In genomic region chr12:130104596-130105253, GRCh38 we compare ENCODE assay signal across 16 cellular contexts. TPM values are rescaled to one million over a fixed set of nuclear protein-coding genes. Genes with fewer than 3 reads are reported as not detected.
DNase-seq lines count a peak whose midpoint lies in the region; ATAC-seq and TF ChIP-seq lines count a peak whose summit lies in the region.
"Had no signal": no experiment of that assay in that cellular context is flagged by ENCODE, and none has a peak within 500 bp of the region (broad histone marks: within the 10 kb centered on the region; RNA-seq: fewer than 3 reads in every experiment).

No MANE protein-coding gene starts in this region.

- H3K4me1 ChIP-seq in foreskin keratinocyte = no peaks in the 10 kb centered on the region
- peaks cover 12% of the 10 kb centered on the region for H3K4me1 ChIP-seq in neuron (ENCODE audit: insufficient read depth, low read length)
- H3K4me1 ChIP-seq in gastroesophageal sphincter = peaks cover 0 to 11% (median 0%) of the 10 kb centered on the region in 3 donors

- no peak for TF ChIP-seq CTCF in foreskin keratinocyte (conservative IDR thresholded peaks at IDR 0.05)
- no peak for TF ChIP-seq CTCF in gastroesophageal sphincter (IDR thresholded peaks at IDR 0.05)

- no peak for TF ChIP-seq EP300 in gastroesophageal sphincter (IDR thresholded peaks at IDR 0.05)

- TF ChIP-seq POLR2A in gastroesophageal sphincter (IDR thresholded peaks at IDR 0.05) = no peak

- H2AFZ ChIP-seq in neuron (ENCODE audit: low read depth, low read length) = peak overlapping the region; percentile 33

- H3K27ac ChIP-seq in foreskin keratinocyte (no peak overlapping the region), gastroesophageal sphincter (no peak overlapping the region)
- H3K27ac ChIP-seq: coronary artery had no signal

- no peaks in the 10 kb centered on the region for H3K36me3 ChIP-seq in H7 (replicated peaks; ENCODE audit: control insufficient read depth, insufficient read depth, low read length)
- H3K36me3 ChIP-seq in neuron (ENCODE audit: insufficient read depth, low read length) = no peaks in the 10 kb centered on the region
- no peaks in the 10 kb centered on the region for H3K36me3 ChIP-seq in gastroesophageal sphincter

- H3K27me3 ChIP-seq in H7 (ENCODE audit: control insufficient read depth, insufficient read depth, low read length) (peaks cover 10% of the 10 kb centered on the region), foreskin keratinocyte (no peaks in the 10 kb centered on the region), neuron (ENCODE audit: insufficient read depth, low read length) (peaks cover 4% of the 10 kb centered on the region), gastroesophageal sphincter (peaks cover 86% of the 10 kb centered on the region)

- H3K4me3 ChIP-seq in H7 (ENCODE audit: insufficient read depth, low read depth, low read length) (no peak overlapping the region), neuron (ENCODE audit: low read length) (no peak overlapping the region), gastroesophageal sphincter (peak overlapping the region in 1 of 2 donors; percentile 11)
- H3K4me3 ChIP-seq: coronary artery had no signal

- ATAC-seq in foreskin keratinocyte (peak; percentile 41), gastroesophageal sphincter (no peak)
- ATAC-seq: stimulated activated memory B cell treated with anti-CD40 and anti-IgM and Interleukin-4, amounts not matched to agents 10 μg/mL and 1 μg/mL and 100 μg/mL, for 72 hours had no signal

- WGBS in gastroesophageal sphincter (ENCODE audit: low coverage in 1 of 2), 2 donors = 1 to 4% methylated on average over 9 to 12 of the region's 16 CpGs

- peak; percentile 15 for DNase-seq in COLO668 (lab: John Stamatoyannopoulos, UW; ENCODE audit: unreplicated experiment)
- DNase-seq in H7 = peak; percentile 71
- no peak for DNase-seq in foreskin keratinocyte
- no peak for DNase-seq in putamen (ENCODE audit: low spot score)
- DNase-seq in COR-L47 (lab: John Stamatoyannopoulos, UW) = no peak
- DNase-seq in NCI-H1048 (lab: John Stamatoyannopoulos, UW) = no peak
- DNase-seq: activated CD4-positive, alpha-beta T cell treated with anti-CD3 and anti-CD28 coated beads, Interleukin-2, amount 10 ng/mL, durations not matched to agents 7 days and 5 days; AML-193; IMR-90; NCI-H1436; NCI-H774; stimulated activated CD4-positive, alpha-beta T cell treated with anti-CD3 and anti-CD28 coated beads, Interleukin-4, amount 100 ng/mL, for 4 hours had no signal

- H3K9me3 ChIP-seq in neuron (ENCODE audit: low read length) (no peaks in the 10 kb centered on the region), gastroesophageal sphincter (peaks cover 0 to 18% (median 0%) of the 10 kb centered on the region in 3 donors)

RNA-seq across cellular contexts. Expression of gene FZD10, which starts 57.5 kb away (rescaled TPM):
- total RNA-seq in H7 (2014; rRNA removed; shearing (Covaris generic)) = 14.1 and 20.2 TPM in 2 replicates
- 4.4 and 8.2 TPM in 2 replicates for total RNA-seq in foreskin keratinocyte
- 2.9 and 4.8 TPM in 2 replicates for polyA plus RNA-seq in foreskin keratinocyte
- 1 to 10 TPM in 2 of 4 donors, under 1 TPM in 1, not detected in 1; 0.94 to 1.6 (median 1.1) TPM for total RNA-seq in gastroesophageal sphincter
- total RNA-seq: activated CD4-positive, alpha-beta T cell treated with anti-CD3 and anti-CD28 coated beads, Interleukin-2, amount 10 ng/mL, durations not matched to agents 7 days and 5 days; IMR-90 had no signal
- polyA plus RNA-seq: IMR-90 had no signal

Comparison
In these comparisons a context has a peak if more than half of its experiments do, and no peak if none do; other contexts are left out.
1. DNase-seq: peak in COLO668 (single experiment) and H7 (single experiment); none in foreskin keratinocyte (0 of 2), putamen (single experiment), COR-L47 (single experiment) and NCI-H1048 (single experiment).